In genomic region chr2:215793747-215794595, GRCh38 we compare ENCODE assay signal across 1 cellular context.
TF ChIP-seq lines count a peak whose summit lies in the region.

No MANE protein-coding gene starts in this region.

TF ChIP-seq in HepG2, 621 proteins besides CTCF, POLR2A, EP300 and RAD21 (continued from another document and continues in another):
- TF ChIP-seq ZNF552 (CRISPR knock-in tag; IDR thresholded peaks at IDR 0.05; ENCODE audit: borderline replicate concordance) (no peak; the same call in 1 of the 2 replicates), HDAC6 (IDR thresholded peaks at IDR 0.05; ENCODE audit: low read depth, low read length) (no peak), MIXL1 (CRISPR knock-in tag; IDR thresholded peaks at IDR 0.05) (peak; percentile 91), NKX3-1 (CRISPR knock-in tag; IDR thresholded peaks at IDR 0.05) (peak; percentile 96), ZNF691 (CRISPR knock-in tag; IDR thresholded peaks at IDR 0.05; ENCODE audit: borderline replicate concordance, low read depth) (no peak), ZNF362 (CRISPR knock-in tag; IDR thresholded peaks at IDR 0.05; ENCODE audit: borderline replicate concordance) (peak; percentile 74), ZNF576 (CRISPR knock-in tag; IDR thresholded peaks at IDR 0.05) (no peak), ERF (CRISPR knock-in tag; IDR thresholded peaks at IDR 0.05) (peak; percentile 94), ZC3H4 (CRISPR knock-in tag; IDR thresholded peaks at IDR 0.05; ENCODE audit: borderline replicate concordance) (no peak), HOXA7 (CRISPR knock-in tag; IDR thresholded peaks at IDR 0.05) (no peak), FOXK2 (IDR thresholded peaks at IDR 0.05) (peak; percentile 37), ZNF329 (CRISPR knock-in tag; IDR thresholded peaks at IDR 0.05; ENCODE audit: low read depth) (no peak), ZMAT3 (CRISPR knock-in tag; conservative IDR thresholded peaks at IDR 0.05) (0 out of 2 replicates have a peak, but pooled peaks have one; percentile 30), ZNF260 (CRISPR knock-in tag; IDR thresholded peaks at IDR 0.05; ENCODE audit: borderline replicate concordance, low read depth) (no peak), ZKSCAN8 (CRISPR knock-in tag; IDR thresholded peaks at IDR 0.05; ENCODE audit: borderline replicate concordance) (peak; percentile 96), ZNF746 (CRISPR knock-in tag; IDR thresholded peaks at IDR 0.05) (peak; percentile 97; the same call in 1 of the 2 replicates), HNF4G (IDR thresholded peaks at IDR 0.05; ENCODE audit: borderline replicate concordance, low read depth, low read length) (peak; percentile 75), HNF4G (CRISPR knock-in tag; IDR thresholded peaks at IDR 0.05; ENCODE audit: borderline replicate concordance, low read depth) (peak; percentile 74; the same call in 1 of the 2 replicates), ASH2L (IDR thresholded peaks at IDR 0.05; ENCODE audit: insufficient read length, low read depth, low read length) (peak; percentile 82), TBP (CRISPR knock-in tag; IDR thresholded peaks at IDR 0.05) (peak; percentile 84; the same call in 1 of the 2 replicates), ZBTB14 (CRISPR knock-in tag; IDR thresholded peaks at IDR 0.05) (0 out of 2 replicates have a peak, but pooled peaks have one; percentile 24), ATF2 (CRISPR knock-in tag; IDR thresholded peaks at IDR 0.05) (peak; percentile 91), ZNF276 (CRISPR knock-in tag; IDR thresholded peaks at IDR 0.05; ENCODE audit: low read depth) (no peak), ZNF605 (CRISPR knock-in tag; IDR thresholded peaks at IDR 0.05) (0 out of 2 replicates have a peak, but pooled peaks have one; percentile 50), CBFB (CRISPR knock-in tag; IDR thresholded peaks at IDR 0.05) (peak; percentile 95), ZNF616 (CRISPR knock-in tag; IDR thresholded peaks at IDR 0.05; ENCODE audit: low read depth) (no peak), ZNF710 (CRISPR knock-in tag; IDR thresholded peaks at IDR 0.05; ENCODE audit: borderline replicate concordance) (peak; percentile 97; the same call in 1 of the 2 replicates), FOSL1 (CRISPR knock-in tag; IDR thresholded peaks at IDR 0.05; ENCODE audit: borderline replicate concordance) (peak; percentile 90), ZBTB33 (CRISPR knock-in tag; IDR thresholded peaks at IDR 0.05) (peak; percentile 37; the same call in 1 of the 2 replicates), ZNF44 (CRISPR knock-in tag; IDR thresholded peaks at IDR 0.05) (no peak), ZNF441 (CRISPR knock-in tag; IDR thresholded peaks at IDR 0.05; ENCODE audit: borderline replicate concordance) (peak; percentile 33; the same call in 1 of the 2 replicates), PRDM15 (CRISPR knock-in tag; IDR thresholded peaks at IDR 0.05) (peak; percentile 56), NCOA5 (CRISPR knock-in tag; IDR thresholded peaks at IDR 0.05) (no peak), ESRRA (CRISPR knock-in tag; IDR thresholded peaks at IDR 0.05; ENCODE audit: low read depth) (peak; percentile 58; the same call in 1 of the 2 replicates), MXI1 (IDR thresholded peaks at IDR 0.05; ENCODE audit: borderline replicate concordance, low read depth, low read length) (0 out of 3 replicates have a peak, but pooled peaks have one; percentile 13), NAIF1 (CRISPR knock-in tag; IDR thresholded peaks at IDR 0.05; ENCODE audit: borderline replicate concordance) (peak; percentile 82), PLSCR1 (CRISPR knock-in tag; IDR thresholded peaks at IDR 0.05; ENCODE audit: borderline replicate concordance) (no peak), HMG20B (CRISPR knock-in tag; conservative IDR thresholded peaks at IDR 0.05) (peak; percentile 94), ZNF550 (CRISPR knock-in tag; IDR thresholded peaks at IDR 0.05; ENCODE audit: borderline replicate concordance) (no peak), ZNF770 (CRISPR knock-in tag; IDR thresholded peaks at IDR 0.05) (peak; percentile 42)
